12 cellular contexts compared by ENCODE assay signal in the genomic region with DNA sequence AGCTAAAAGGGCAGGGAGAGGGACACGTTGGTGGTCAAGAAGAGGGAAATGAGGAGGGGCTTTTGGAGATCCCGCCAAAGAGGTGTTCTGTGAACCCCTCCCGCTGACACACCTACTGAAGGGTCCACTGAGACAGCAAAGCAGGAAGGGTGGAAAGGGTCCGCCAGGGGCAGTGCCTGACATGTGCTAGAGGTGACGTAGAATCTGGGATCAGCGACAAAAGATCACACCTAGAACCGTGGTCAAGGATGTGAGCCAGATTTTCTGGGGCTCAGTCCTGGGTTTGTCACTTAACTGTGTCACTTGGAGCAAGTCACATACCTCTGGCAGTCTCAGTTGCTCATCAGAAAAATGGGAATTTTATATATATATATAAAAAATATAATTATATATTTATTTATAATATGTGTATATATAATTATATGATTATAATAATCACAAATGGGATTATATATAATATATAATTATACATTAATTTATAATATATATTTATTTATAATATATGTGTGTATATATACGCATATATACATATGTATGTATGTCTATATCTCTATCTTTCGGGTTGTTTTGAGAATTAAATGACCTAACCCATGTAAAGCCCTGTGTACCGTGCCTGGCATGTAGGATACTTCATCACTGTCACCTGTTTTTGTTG. TPM values are rescaled to one million over a fixed set of nuclear protein-coding genes. Genes with fewer than 3 reads are reported as not detected.
DNase-seq lines count a peak whose midpoint lies in the region; ATAC-seq and TF ChIP-seq lines count a peak whose summit lies in the region.
"Had no signal": no experiment of that assay in that cellular context is flagged by ENCODE, and none has a peak within 500 bp of the region (broad histone marks: within the 10 kb centered on the region; RNA-seq: fewer than 3 reads in every experiment).

No MANE protein-coding gene starts in this region.

- no peak for ATAC-seq in CD4-positive, alpha-beta T cell (ENCODE audit: poor library complexity)
- peak in 1 of 2 donors; percentile 1 for ATAC-seq in activated naive CD4-positive, alpha-beta T cell treated with anti-CD3 and anti-CD28 coated beads, Interleukin-2, amount 50 U/mL, for 72 hours
- ATAC-seq in HG03565 (IDR thresholded peaks at IDR 0.05; ENCODE audit: unreplicated experiment): no peak
- no peak for ATAC-seq in GM18907 (IDR thresholded peaks at IDR 0.05; ENCODE audit: unreplicated experiment)
- ATAC-seq in GM21825 (IDR thresholded peaks at IDR 0.05; ENCODE audit: unreplicated experiment): no peak
- ATAC-seq: heart right ventricle, left lung had no signal

- DNase-seq in CD4-positive, alpha-beta T cell: no peak
- peak in 1 of 2 donors; percentile 65 for DNase-seq in activated naive CD4-positive, alpha-beta T cell treated with anti-CD3 and anti-CD28 coated beads, Interleukin-2, amount 50 U/mL, for 72 hours (ENCODE audit: low spot score in 2 of 2)
- DNase-seq in osteocyte (ENCODE audit: extremely low spot score, unreplicated experiment) (peak; percentile 49), HUDEP-2 (lab: John Stamatoyannopoulos, UW; ENCODE audit: unreplicated experiment in 76 of 76) (no peak)
- DNase-seq: heart right ventricle, left lung, NCI-H1048 had no signal

- POLR2A ChIA-PET in CD4-positive, alpha-beta T cell (lab: Charles Lee): interaction anchor here (1.0 to 8.6 kb wide), 11 partner anchors 9 to 249 kb away, joined by 3 to 519 read pairs (median 18); a partner anchor contains a TSS

- peaks cover 28% of the 10 kb centered on the region for H3K36me3 Mint-ChIP-seq in CD4-positive, alpha-beta T cell (ENCODE audit: low read depth)
- H3K36me3 Mint-ChIP-seq in activated naive CD4-positive, alpha-beta T cell treated with anti-CD3 and anti-CD28 coated beads, Interleukin-2, amount 50 U/mL, for 72 hours: peaks cover 18 to 19% of the 10 kb centered on the region in 2 donors
- no peaks in the 10 kb centered on the region for H3K36me3 Mint-ChIP-seq in osteocyte (ENCODE audit: unreplicated experiment)

- H3K27me3 Mint-ChIP-seq in CD4-positive, alpha-beta T cell: no peaks in the 10 kb centered on the region
- H3K27me3 Mint-ChIP-seq in osteocyte (ENCODE audit: unreplicated experiment): no peaks in the 10 kb centered on the region

- peaks cover 29% of the 10 kb centered on the region for H3K36me3 ChIP-seq in KOPT-K1 (ENCODE audit: insufficient read depth, low read length)
- H3K36me3 ChIP-seq: cardiac muscle cell, heart right ventricle, left lung had no signal

- CTCF ChIA-PET in CD4-positive, alpha-beta T cell (lab: Charles Lee): interaction anchor here (1.1 to 6.0 kb wide), 4 partner anchors 18 to 179 kb away, joined by 3 to 114 read pairs (median 18); a partner anchor contains a TSS

- peak overlapping the region; percentile 93 for H3K27ac ChIP-seq in CD4-positive, alpha-beta T cell (ENCODE audit: low read depth, low read length)
- peak overlapping the region; percentile 98 for H3K27ac ChIP-seq in KOPT-K1 (ENCODE audit: low read depth, low read length, poor library complexity, severe bottlenecking)
- H3K27ac ChIP-seq: cardiac muscle cell had no signal

- peaks cover 72% of the 10 kb centered on the region for H3K4me1 Mint-ChIP-seq in CD4-positive, alpha-beta T cell (ENCODE audit: low read depth)
- H3K4me1 Mint-ChIP-seq in osteocyte (ENCODE audit: unreplicated experiment): peaks cover 34% of the 10 kb centered on the region

- peak overlapping the region; percentile 93 for H3K27ac Mint-ChIP-seq in CD4-positive, alpha-beta T cell
- peak overlapping the region; percentile 97 to 99 for H3K27ac Mint-ChIP-seq in activated naive CD4-positive, alpha-beta T cell treated with anti-CD3 and anti-CD28 coated beads, Interleukin-2, amount 50 U/mL, for 72 hours
- H3K27ac Mint-ChIP-seq in osteocyte (ENCODE audit: unreplicated experiment): no peak overlapping the region

- H3K27me3 ChIP-seq in CD4-positive, alpha-beta T cell (ENCODE audit: control insufficient read depth, insufficient read depth, low read length): no peaks in the 10 kb centered on the region
- H3K27me3 ChIP-seq: cardiac muscle cell, heart right ventricle, left lung had no signal

- no peaks in the 10 kb centered on the region for H3K9me3 Mint-ChIP-seq in CD4-positive, alpha-beta T cell
- H3K9me3 Mint-ChIP-seq in activated naive CD4-positive, alpha-beta T cell treated with anti-CD3 and anti-CD28 coated beads, Interleukin-2, amount 50 U/mL, for 72 hours: peaks cover 0 to 3% of the 10 kb centered on the region in 2 donors
- H3K9me3 Mint-ChIP-seq in osteocyte (ENCODE audit: unreplicated experiment): no peaks in the 10 kb centered on the region

- no peaks in the 10 kb centered on the region for H3K9me3 ChIP-seq in CD4-positive, alpha-beta T cell (ENCODE audit: control insufficient read depth, low read length)
- peaks cover 20% of the 10 kb centered on the region for H3K9me3 ChIP-seq in KOPT-K1 (ENCODE audit: insufficient read depth, low read length, poor library complexity, severe bottlenecking)
- H3K9me3 ChIP-seq: heart right ventricle, left lung had no signal

- H3K4me3 Mint-ChIP-seq in CD4-positive, alpha-beta T cell: peak overlapping the region; percentile 71
- no peak overlapping the region for H3K4me3 Mint-ChIP-seq in osteocyte (ENCODE audit: unreplicated experiment)

- TF ChIP-seq CTCF in CD4-positive, alpha-beta T cell (IDR thresholded peaks at IDR 0.05): no peak
- TF ChIP-seq CTCF in osteocyte (IDR thresholded peaks at IDR 0.05): no peak

- intact Hi-C loops in CD4-positive, alpha-beta T cell (cut with DNase I, micrococcal nuclease): loop anchor here in 1 of 2 experiments (2.0 to 5.0 kb wide), 2 partner anchors 16 to 47 kb away; no protein-coding TSS in a partner anchor

RNA-seq across cellular contexts. Expression of a gene that starts 34.9 kb away (rescaled TPM):
- 100 to 1,000 TPM; 143 to 149 TPM for total RNA-seq in CD4-positive, alpha-beta T cell
- 100 to 1,000 TPM; 208 to 242 TPM for total RNA-seq in activated naive CD4-positive, alpha-beta T cell treated with anti-CD3 and anti-CD28 coated beads, Interleukin-2, amount 50 U/mL, for 72 hours
- 150 and 152 TPM in 2 replicates for total RNA-seq in osteocyte
